1 cellular context compared by ENCODE assay signal in genomic region chr1:9910425-9911178, GRCh38.
TF ChIP-seq lines count a peak whose summit lies in the region.

No MANE protein-coding gene starts in this region.

TF ChIP-seq in HepG2, 621 proteins besides CTCF, POLR2A, EP300 and RAD21 (continued from another document and continues in another):
- TF ChIP-seq ZBTB7A (CRISPR knock-in tag; IDR thresholded peaks at IDR 0.05), result no peak
- TF ChIP-seq TAF15 (IDR thresholded peaks at IDR 0.05; ENCODE audit: low read depth, low read length, poor library complexity, severe bottlenecking), result no peak
- TF ChIP-seq, protein P1, sequence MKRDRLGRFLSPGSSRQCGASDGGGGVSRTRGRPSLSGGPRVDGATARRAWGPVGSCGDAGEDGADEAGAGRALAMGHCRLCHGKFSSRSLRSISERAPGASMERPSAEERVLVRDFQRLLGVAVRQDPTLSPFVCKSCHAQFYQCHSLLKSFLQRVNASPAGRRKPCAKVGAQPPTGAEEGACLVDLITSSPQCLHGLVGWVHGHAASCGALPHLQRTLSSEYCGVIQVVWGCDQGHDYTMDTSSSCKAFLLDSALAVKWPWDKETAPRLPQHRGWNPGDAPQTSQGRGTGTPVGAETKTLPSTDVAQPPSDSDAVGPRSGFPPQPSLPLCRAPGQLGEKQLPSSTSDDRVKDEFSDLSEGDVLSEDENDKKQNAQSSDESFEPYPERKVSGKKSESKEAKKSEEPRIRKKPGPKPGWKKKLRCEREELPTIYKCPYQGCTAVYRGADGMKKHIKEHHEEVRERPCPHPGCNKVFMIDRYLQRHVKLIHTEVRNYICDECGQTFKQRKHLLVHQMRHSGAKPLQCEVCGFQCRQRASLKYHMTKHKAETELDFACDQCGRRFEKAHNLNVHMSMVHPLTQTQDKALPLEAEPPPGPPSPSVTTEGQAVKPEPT (CRISPR knock-in tag; IDR thresholded peaks at IDR 0.05; ENCODE audit: low read depth), result no peak
- no peak for TF ChIP-seq TARDBP (CRISPR knock-in tag; IDR thresholded peaks at IDR 0.05)
- TF ChIP-seq PATZ1 (CRISPR knock-in tag; IDR thresholded peaks at IDR 0.05), result peak; percentile 48; the same call in 1 of the 2 replicates
- TF ChIP-seq ZMAT5 (CRISPR knock-in tag; IDR thresholded peaks at IDR 0.05; ENCODE audit: borderline replicate concordance, low read depth), result no peak
- TF ChIP-seq ZNF414 (CRISPR knock-in tag; IDR thresholded peaks at IDR 0.05), result no peak
- TF ChIP-seq HOXA5 (CRISPR knock-in tag; IDR thresholded peaks at IDR 0.05), result peak; percentile 21; the same call in 1 of the 2 replicates
- TF ChIP-seq, protein P2, sequence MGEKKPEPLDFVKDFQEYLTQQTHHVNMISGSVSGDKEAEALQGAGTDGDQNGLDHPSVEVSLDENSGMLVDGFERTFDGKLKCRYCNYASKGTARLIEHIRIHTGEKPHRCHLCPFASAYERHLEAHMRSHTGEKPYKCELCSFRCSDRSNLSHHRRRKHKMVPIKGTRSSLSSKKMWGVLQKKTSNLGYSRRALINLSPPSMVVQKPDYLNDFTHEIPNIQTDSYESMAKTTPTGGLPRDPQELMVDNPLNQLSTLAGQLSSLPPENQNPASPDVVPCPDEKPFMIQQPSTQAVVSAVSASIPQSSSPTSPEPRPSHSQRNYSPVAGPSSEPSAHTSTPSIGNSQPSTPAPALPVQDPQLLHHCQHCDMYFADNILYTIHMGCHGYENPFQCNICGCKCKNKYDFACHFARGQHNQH (CRISPR knock-in tag; IDR thresholded peaks at IDR 0.05), result peak; percentile 68
- no peak for TF ChIP-seq ZNF44 (CRISPR knock-in tag; IDR thresholded peaks at IDR 0.05)
- no peak for TF ChIP-seq PAWR (CRISPR knock-in tag; IDR thresholded peaks at IDR 0.05; ENCODE audit: borderline replicate concordance)
- no peak for TF ChIP-seq NRL (CRISPR knock-in tag; IDR thresholded peaks at IDR 0.05; ENCODE audit: borderline replicate concordance)
- TF ChIP-seq CCAR2 (optimal IDR thresholded peaks at IDR 0.05; ENCODE audit: low read depth, low read length), result no peak
- TF ChIP-seq PRDM10 (CRISPR knock-in tag; IDR thresholded peaks at IDR 0.05; ENCODE audit: low read depth), result peak; percentile 85
- no peak for TF ChIP-seq ZNF672 (CRISPR knock-in tag; IDR thresholded peaks at IDR 0.05)
- TF ChIP-seq ZIK1 (CRISPR knock-in tag; IDR thresholded peaks at IDR 0.05; ENCODE audit: borderline replicate concordance, low read depth), result no peak
- no peak for TF ChIP-seq ZNF432 (CRISPR knock-in tag; IDR thresholded peaks at IDR 0.05; ENCODE audit: borderline replicate concordance)
- TF ChIP-seq, protein P3, sequence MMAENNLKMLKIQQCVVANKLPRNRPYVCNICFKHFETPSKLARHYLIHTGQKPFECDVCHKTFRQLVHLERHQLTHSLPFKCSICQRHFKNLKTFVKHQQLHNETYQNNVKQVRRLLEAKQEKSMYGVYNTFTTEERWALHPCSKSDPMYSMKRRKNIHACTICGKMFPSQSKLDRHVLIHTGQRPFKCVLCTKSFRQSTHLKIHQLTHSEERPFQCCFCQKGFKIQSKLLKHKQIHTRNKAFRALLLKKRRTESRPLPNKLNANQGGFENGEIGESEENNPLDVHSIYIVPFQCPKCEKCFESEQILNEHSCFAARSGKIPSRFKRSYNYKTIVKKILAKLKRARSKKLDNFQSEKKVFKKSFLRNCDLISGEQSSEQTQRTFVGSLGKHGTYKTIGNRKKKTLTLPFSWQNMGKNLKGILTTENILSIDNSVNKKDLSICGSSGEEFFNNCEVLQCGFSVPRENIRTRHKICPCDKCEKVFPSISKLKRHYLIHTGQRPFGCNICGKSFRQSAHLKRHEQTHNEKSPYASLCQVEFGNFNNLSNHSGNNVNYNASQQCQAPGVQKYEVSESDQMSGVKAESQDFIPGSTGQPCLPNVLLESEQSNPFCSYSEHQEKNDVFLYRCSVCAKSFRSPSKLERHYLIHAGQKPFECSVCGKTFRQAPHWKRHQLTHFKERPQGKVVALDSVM (CRISPR knock-in tag; IDR thresholded peaks at IDR 0.05), result no peak; the same call in 1 of the 2 replicates
- no peak for TF ChIP-seq MATR3 (CRISPR knock-in tag; IDR thresholded peaks at IDR 0.05)
- 0 out of 2 replicates have a peak, but pooled peaks have one; percentile 17 for TF ChIP-seq ZNF441 (CRISPR knock-in tag; IDR thresholded peaks at IDR 0.05; ENCODE audit: borderline replicate concordance)
- no peak for TF ChIP-seq ZNF570 (CRISPR knock-in tag; IDR thresholded peaks at IDR 0.05; ENCODE audit: borderline replicate concordance)
- TF ChIP-seq ZBTB33 (CRISPR knock-in tag; IDR thresholded peaks at IDR 0.05), result no peak
- TF ChIP-seq MYNN (CRISPR knock-in tag; IDR thresholded peaks at IDR 0.05; ENCODE audit: low read depth), result no peak
- no peak for TF ChIP-seq ZSCAN29 (CRISPR knock-in tag; conservative IDR thresholded peaks at IDR 0.05)
- TF ChIP-seq SIX1 (CRISPR knock-in tag; IDR thresholded peaks at IDR 0.05; ENCODE audit: borderline replicate concordance), result no peak
- TF ChIP-seq ZNF841 (CRISPR knock-in tag; IDR thresholded peaks at IDR 0.05; ENCODE audit: borderline replicate concordance), result no peak
- peak; percentile 78 for TF ChIP-seq POLR2AphosphoS5 (IDR thresholded peaks at IDR 0.05; ENCODE audit: low read depth, low read length)
- TF ChIP-seq MXI1 (IDR thresholded peaks at IDR 0.05; ENCODE audit: borderline replicate concordance, low read depth, low read length), result peak; percentile 82; the same call in 2 of the 3 replicates
- no peak for TF ChIP-seq NPAS2 (CRISPR knock-in tag; IDR thresholded peaks at IDR 0.05; ENCODE audit: borderline replicate concordance)
- TF ChIP-seq, protein P4, sequence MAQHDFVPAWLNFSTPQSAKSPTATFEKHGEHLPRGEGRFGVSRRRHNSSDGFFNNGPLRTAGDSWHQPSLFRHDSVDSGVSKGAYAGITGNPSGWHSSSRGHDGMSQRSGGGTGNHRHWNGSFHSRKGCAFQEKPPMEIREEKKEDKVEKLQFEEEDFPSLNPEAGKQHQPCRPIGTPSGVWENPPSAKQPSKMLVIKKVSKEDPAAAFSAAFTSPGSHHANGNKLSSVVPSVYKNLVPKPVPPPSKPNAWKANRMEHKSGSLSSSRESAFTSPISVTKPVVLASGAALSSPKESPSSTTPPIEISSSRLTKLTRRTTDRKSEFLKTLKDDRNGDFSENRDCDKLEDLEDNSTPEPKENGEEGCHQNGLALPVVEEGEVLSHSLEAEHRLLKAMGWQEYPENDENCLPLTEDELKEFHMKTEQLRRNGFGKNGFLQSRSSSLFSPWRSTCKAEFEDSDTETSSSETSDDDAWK (CRISPR knock-in tag; IDR thresholded peaks at IDR 0.05), result no peak
- no peak; the same call in 1 of the 2 replicates for TF ChIP-seq ZNF891 (CRISPR knock-in tag; IDR thresholded peaks at IDR 0.05)
- TF ChIP-seq ZNF572 (CRISPR knock-in tag; IDR thresholded peaks at IDR 0.05), result no peak
- TF ChIP-seq CBX5 (CRISPR knock-in tag; IDR thresholded peaks at IDR 0.05; ENCODE audit: borderline replicate concordance), result no peak
- no peak for TF ChIP-seq RELA (CRISPR knock-in tag; IDR thresholded peaks at IDR 0.05)
- no peak for TF ChIP-seq ATAD3A (CRISPR knock-in tag; IDR thresholded peaks at IDR 0.05)
- TF ChIP-seq ZNF589 (CRISPR knock-in tag; conservative IDR thresholded peaks at IDR 0.05), result no peak
- TF ChIP-seq ZNF552 (CRISPR knock-in tag; IDR thresholded peaks at IDR 0.05; ENCODE audit: borderline replicate concordance), result no peak
- TF ChIP-seq, protein P5, sequence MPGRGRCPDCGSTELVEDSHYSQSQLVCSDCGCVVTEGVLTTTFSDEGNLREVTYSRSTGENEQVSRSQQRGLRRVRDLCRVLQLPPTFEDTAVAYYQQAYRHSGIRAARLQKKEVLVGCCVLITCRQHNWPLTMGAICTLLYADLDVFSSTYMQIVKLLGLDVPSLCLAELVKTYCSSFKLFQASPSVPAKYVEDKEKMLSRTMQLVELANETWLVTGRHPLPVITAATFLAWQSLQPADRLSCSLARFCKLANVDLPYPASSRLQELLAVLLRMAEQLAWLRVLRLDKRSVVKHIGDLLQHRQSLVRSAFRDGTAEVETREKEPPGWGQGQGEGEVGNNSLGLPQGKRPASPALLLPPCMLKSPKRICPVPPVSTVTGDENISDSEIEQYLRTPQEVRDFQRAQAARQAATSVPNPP (CRISPR knock-in tag; IDR thresholded peaks at IDR 0.05), result no peak
- peak; percentile 68 for TF ChIP-seq ZNF263 (CRISPR knock-in tag; IDR thresholded peaks at IDR 0.05)
- no peak for TF ChIP-seq ZBTB1 (CRISPR knock-in tag; IDR thresholded peaks at IDR 0.05; ENCODE audit: borderline replicate concordance)
- TF ChIP-seq JDP2 (CRISPR knock-in tag; IDR thresholded peaks at IDR 0.05; ENCODE audit: borderline replicate concordance), result no peak
